ENCODE assay signal across 17 cellular contexts in the genomic region with DNA sequence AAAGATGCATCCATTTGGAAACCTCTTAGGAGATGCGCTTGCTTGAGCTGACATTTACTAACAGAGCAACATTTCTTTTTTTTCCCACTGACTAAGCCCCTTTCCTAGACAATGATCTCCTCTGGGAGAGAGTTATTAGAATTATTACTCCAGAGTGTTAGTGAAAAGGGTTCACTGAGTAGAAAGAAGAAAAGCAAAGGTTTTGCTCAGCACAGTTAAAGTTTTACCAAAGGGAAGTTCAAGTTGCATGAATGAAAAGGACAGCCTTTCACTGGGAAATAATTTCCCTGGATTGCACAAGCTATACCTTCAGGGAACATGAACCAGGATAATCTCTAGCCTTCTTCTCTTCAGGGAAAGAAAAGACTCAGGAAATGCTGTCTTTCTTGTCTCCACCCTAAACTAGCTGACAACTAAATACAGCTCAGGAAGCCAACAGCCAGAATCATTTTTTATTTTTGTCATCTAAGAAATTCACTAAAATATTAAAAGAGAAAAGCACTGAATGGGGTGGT.
DNase-seq lines count a peak whose midpoint lies in the region; FAIRE-seq and TF ChIP-seq lines count a peak whose summit lies in the region.
"Had no signal": no experiment of that assay in that cellular context is flagged by ENCODE, and none has a peak within 500 bp of the region (broad histone marks: within the 10 kb centered on the region; RNA-seq: fewer than 3 reads in every experiment).

No MANE protein-coding gene starts in this region.

- H3K27ac ChIP-seq in astrocyte (ENCODE audit: low read depth, low read length) (no peak overlapping the region), small intestine (ENCODE audit: low read depth in 1 of 2, low read length in 1 of 2) (no peak overlapping the region)

- no peaks in the 10 kb centered on the region for H4K20me1 ChIP-seq in astrocyte (ENCODE audit: insufficient read depth, low read length)

- H3K9me3 Mint-ChIP-seq in astrocyte (ENCODE audit: unreplicated experiment) (no peaks in the 10 kb centered on the region), nephron (no peaks in the 10 kb centered on the region)

- H3K4me1 ChIP-seq in astrocyte (ENCODE audit: insufficient read depth, low read length) (no peaks in the 10 kb centered on the region), small intestine (ENCODE audit: control insufficient read depth in 2 of 2, insufficient read depth in 1 of 2, low read depth in 1 of 2, low read length in 1 of 2) (no peaks in the 10 kb centered on the region)

- H3K36me3 Mint-ChIP-seq in astrocyte (ENCODE audit: low read depth, unreplicated experiment) (no peaks in the 10 kb centered on the region), nephron (ENCODE audit: low read depth) (no peaks in the 10 kb centered on the region)

- no peak overlapping the region for H3K4me2 ChIP-seq in astrocyte (ENCODE audit: low read length)

- H3K27ac Mint-ChIP-seq in astrocyte (ENCODE audit: unreplicated experiment) (peak overlapping the region; percentile 10), nephron (peak overlapping the region; percentile 83 to 89 (median 83))
- H3K27ac Mint-ChIP-seq: B cell; CD4-positive, alpha-beta T cell had no signal

- H3K79me2 ChIP-seq in astrocyte (ENCODE audit: insufficient read depth, low read length): no peaks in the 10 kb centered on the region

- H3K27me3 ChIP-seq in astrocyte (ENCODE audit: insufficient read depth, low read length): no peaks in the 10 kb centered on the region
- H3K27me3 ChIP-seq in small intestine (ENCODE audit: control insufficient read depth in 2 of 2, insufficient read depth in 2 of 2, low read length in 2 of 2): no peaks in the 10 kb centered on the region

- H3K4me3 Mint-ChIP-seq in astrocyte (ENCODE audit: unreplicated experiment) (no peak overlapping the region), nephron (no peak overlapping the region)
- H3K4me3 Mint-ChIP-seq: B cell; CD4-positive, alpha-beta T cell had no signal

- H3K9me3 ChIP-seq in astrocyte (ENCODE audit: insufficient read depth, low read depth, low read length): no peaks in the 10 kb centered on the region
- H3K9me3 ChIP-seq in small intestine (ENCODE audit: control insufficient read depth, low read depth): no peaks in the 10 kb centered on the region

- no peak overlapping the region for H2AFZ ChIP-seq in astrocyte (ENCODE audit: low read depth, low read length)

- TF ChIP-seq CTCF in astrocyte (IDR thresholded peaks at IDR 0.05; ENCODE audit: insufficient read depth, low read depth, low read length): no peak
- TF ChIP-seq CTCF in epithelial cell of proximal tubule (conservative IDR thresholded peaks at IDR 0.05; ENCODE audit: low read depth, low read length): no peak
- TF ChIP-seq CTCF in nephron (IDR thresholded peaks at IDR 0.05; ENCODE audit: unreplicated experiment in 3 of 3): no peak

- H3K4me1 Mint-ChIP-seq in astrocyte (ENCODE audit: low read depth, unreplicated experiment) (no peaks in the 10 kb centered on the region), nephron (peaks cover 10% of the 10 kb centered on the region)
- H3K4me1 Mint-ChIP-seq: B cell had no signal

- H3K9ac ChIP-seq in astrocyte (ENCODE audit: low read length): no peak overlapping the region

- H3K27me3 Mint-ChIP-seq in astrocyte (ENCODE audit: low read depth, unreplicated experiment): peaks cover 5% of the 10 kb centered on the region
- no peaks in the 10 kb centered on the region for H3K27me3 Mint-ChIP-seq in nephron (ENCODE audit: low read depth)
- H3K27me3 Mint-ChIP-seq: B cell; CD4-positive, alpha-beta T cell had no signal

- DNase-seq in NCI-H226: peak; percentile 14
- DNase-seq in astrocyte (ENCODE audit: low read depth): no peak
- peak; percentile 74 for DNase-seq in epithelial cell of proximal tubule (ENCODE audit: low read depth)
- DNase-seq in SW 1271 (lab: John Stamatoyannopoulos, UW): no peak
- DNase-seq in activated CD4-positive, alpha-beta T cell treated with anti-CD3 and anti-CD28 coated beads for 48 hours: no peak
- no peak for DNase-seq in small intestine
- no peak for DNase-seq in GOT3 (lab: John Stamatoyannopoulos, UW)
- DNase-seq: C1 segment of cervical spinal cord; CD4-positive, alpha-beta T cell; DMS79; IMR-90 had no signal

- no peaks in the 10 kb centered on the region for H3K36me3 ChIP-seq in astrocyte (ENCODE audit: insufficient read depth, low read length)
- H3K36me3 ChIP-seq in small intestine (ENCODE audit: control insufficient read depth in 2 of 2, insufficient read depth in 2 of 2, low read length in 2 of 2): no peaks in the 10 kb centered on the region

- WGBS in small intestine, 3 donors: 92 to 98% (median 97%) methylated on average over 1 of the region's 1 CpG

- FAIRE-seq in astrocyte (lab: Jason Lieb, UNC): no peak
- FAIRE-seq in small intestine (lab: Jason Lieb, UNC): no peak
- FAIRE-seq: A204.1, GM12878, GM18507, H54 had no signal

- no peak overlapping the region for H3K4me3 ChIP-seq in astrocyte (ENCODE audit: insufficient read depth, low read depth, low read length)
- H3K4me3 ChIP-seq in epithelial cell of proximal tubule (ENCODE audit: low read depth, low read length): no peak overlapping the region
- H3K4me3 ChIP-seq in small intestine (ENCODE audit: low read depth in 1 of 2, low read length in 2 of 2): no peak overlapping the region
- H3K4me3 ChIP-seq: GM12878 had no signal

Comparison
In these comparisons a context has a peak if more than half of its experiments do, and no peak if none do; other contexts are left out.
1. DNase-seq: peak in NCI-H226 (single experiment) and epithelial cell of proximal tubule (single experiment); none in astrocyte (single experiment), SW 1271 (0 of 2), activated CD4-positive, alpha-beta T cell treated with anti-CD3 and anti-CD28 coated beads for 48 hours (single experiment), small intestine (single experiment) and GOT3 (single experiment).